Comparison of ENCODE assay signal across 20 cellular contexts in genomic region chr16:70782237-70782636, GRCh38.
"Had no signal": no experiment of that assay in that cellular context is flagged by ENCODE, and none has a peak within 500 bp of the region (broad histone marks: within the 10 kb centered on the region; RNA-seq: fewer than 3 reads in every experiment).

No MANE protein-coding gene starts in this region.

- DNase-seq: activated CD4-positive, alpha-beta T cell treated with anti-CD3 and anti-CD28 coated beads for 4 hours; activated CD8-positive, alpha-beta memory T cell treated with anti-CD3 and anti-CD28 coated beads, Interleukin-2, amount 50 U/mL, for 4 hours; activated CD8-positive, alpha-beta T cell treated with anti-CD3 and anti-CD28 coated beads for 36 hours; activated gamma-delta T cell treated with Interleukin-2 at 50 U/mL for 16 hours; activated T-cell treated with anti-CD3 and anti-CD28 coated beads, Interleukin-2, amount 50 U/mL, for 72 hours; amygdala; brain microvascular endothelial cell; central memory CD4-positive, alpha-beta T cell; Karpas-422; MM.1S; NCI-H1105; NCI-H1436; NCI-H1694 treated with DMSO at 0.1 percent for 48 hours; NCI-H2029 treated with DMSO at 0.1 percent for 48 hours; NCI-H510A treated with DMSO at 0.1 percent for 48 hours; NCI-H69; Peyer's patch; SHP77 treated with DMSO at 0.1 percent for 48 hours had no signal

- ATAC-seq: activated CD4-positive, CD25-positive, alpha-beta regulatory T cell treated with anti-CD3 and anti-CD28 coated beads, Interleukin-2, amount 50 U/mL, for 24 hours; activated CD8-positive, alpha-beta T cell treated with anti-CD3 and anti-CD28 coated beads for 36 hours; activated T-cell treated with anti-CD3 and anti-CD28 coated beads, Interleukin-2, amount 50 U/mL, for 72 hours; K562 had no signal

- H3K4me3 ChIP-seq: K562, Peyer's patch had no signal

- H3K27ac ChIP-seq: brain microvascular endothelial cell, Peyer's patch had no signal
